Comparison of ENCODE assay signal across 2 cellular contexts in the genomic region with DNA sequence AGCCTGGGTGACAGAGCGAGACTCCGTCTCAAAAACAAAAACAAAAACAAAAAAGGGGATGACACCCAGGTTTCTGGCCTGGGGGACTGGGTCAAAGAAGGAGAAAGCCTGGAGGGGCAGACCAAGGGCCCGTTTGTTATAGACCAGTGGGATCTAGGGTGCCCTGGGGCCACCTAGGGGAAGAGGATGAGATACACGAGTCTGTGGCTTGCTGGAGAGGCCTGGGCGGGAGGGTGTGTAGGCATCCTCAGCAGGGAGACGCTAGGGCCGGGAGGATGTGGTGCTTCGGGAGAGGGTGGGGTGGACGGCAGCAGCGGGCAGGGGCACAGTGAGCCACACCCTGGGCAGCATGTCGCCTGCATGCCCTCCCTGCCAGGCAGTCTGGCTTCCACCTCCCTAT.
TF ChIP-seq lines count a peak whose summit lies in the region.

No MANE protein-coding gene starts in this region.

TF ChIP-seq in A549, 52 proteins besides CTCF, POLR2A, EP300 and RAD21:
- no peak for TF ChIP-seq RFX5 (IDR thresholded peaks at IDR 0.05)
- no peak for TF ChIP-seq HOXA7 (CRISPR knock-in tag; IDR thresholded peaks at IDR 0.05)
- TF ChIP-seq ZC3H11A (IDR thresholded peaks at IDR 0.05), result no peak
- TF ChIP-seq, protein P1, sequence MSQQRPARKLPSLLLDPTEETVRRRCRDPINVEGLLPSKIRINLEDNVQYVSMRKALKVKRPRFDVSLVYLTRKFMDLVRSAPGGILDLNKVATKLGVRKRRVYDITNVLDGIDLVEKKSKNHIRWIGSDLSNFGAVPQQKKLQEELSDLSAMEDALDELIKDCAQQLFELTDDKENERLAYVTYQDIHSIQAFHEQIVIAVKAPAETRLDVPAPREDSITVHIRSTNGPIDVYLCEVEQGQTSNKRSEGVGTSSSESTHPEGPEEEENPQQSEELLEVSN (IDR thresholded peaks at IDR 0.05; ENCODE audit: borderline replicate concordance, low read depth), result no peak
- TF ChIP-seq CHD2 (IDR thresholded peaks at IDR 0.05; ENCODE audit: low read length, partially characterized antibody), result no peak
- TF ChIP-seq MYC (IDR thresholded peaks at IDR 0.05; ENCODE audit: borderline replicate concordance, low read length), result no peak
- TF ChIP-seq, protein P2, sequence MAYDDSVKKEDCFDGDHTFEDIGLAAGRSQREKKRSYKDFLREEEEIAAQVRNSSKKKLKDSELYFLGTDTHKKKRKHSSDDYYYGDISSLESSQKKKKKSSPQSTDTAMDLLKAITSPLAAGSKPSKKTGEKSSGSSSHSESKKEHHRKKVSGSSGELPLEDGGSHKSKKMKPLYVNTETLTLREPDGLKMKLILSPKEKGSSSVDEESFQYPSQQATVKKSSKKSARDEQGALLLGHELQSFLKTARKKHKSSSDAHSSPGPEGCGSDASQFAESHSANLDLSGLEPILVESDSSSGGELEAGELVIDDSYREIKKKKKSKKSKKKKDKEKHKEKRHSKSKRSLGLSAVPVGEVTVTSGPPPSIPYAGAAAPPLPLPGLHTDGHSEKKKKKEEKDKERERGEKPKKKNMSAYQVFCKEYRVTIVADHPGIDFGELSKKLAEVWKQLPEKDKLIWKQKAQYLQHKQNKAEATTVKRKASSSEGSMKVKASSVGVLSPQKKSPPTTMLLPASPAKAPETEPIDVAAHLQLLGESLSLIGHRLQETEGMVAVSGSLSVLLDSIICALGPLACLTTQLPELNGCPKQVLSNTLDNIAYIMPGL (CRISPR knock-in tag; IDR thresholded peaks at IDR 0.05; ENCODE audit: borderline replicate concordance), result no peak
- TF ChIP-seq, protein P3, sequence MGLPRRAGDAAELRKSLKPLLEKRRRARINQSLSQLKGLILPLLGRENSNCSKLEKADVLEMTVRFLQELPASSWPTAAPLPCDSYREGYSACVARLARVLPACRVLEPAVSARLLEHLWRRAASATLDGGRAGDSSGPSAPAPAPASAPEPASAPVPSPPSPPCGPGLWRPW (IDR thresholded peaks at IDR 0.05), result no peak
- no peak for TF ChIP-seq HOXB5 (CRISPR knock-in tag; IDR thresholded peaks at IDR 0.05)
- TF ChIP-seq PHF8 (IDR thresholded peaks at IDR 0.05; ENCODE audit: borderline replicate concordance, low read depth), result no peak
- TF ChIP-seq FOSL2 (IDR thresholded peaks at IDR 0.05), result no peak
- no peak for TF ChIP-seq FOSL2 (CRISPR knock-in tag; IDR thresholded peaks at IDR 0.05)
- TF ChIP-seq NR3C1 (IDR thresholded peaks at IDR 0.05), result no peak
- no peak for TF ChIP-seq JUN (IDR thresholded peaks at IDR 0.05)
- TF ChIP-seq NPAS2 (CRISPR knock-in tag; IDR thresholded peaks at IDR 0.05; ENCODE audit: borderline replicate concordance), result no peak
- TF ChIP-seq RCOR1 (IDR thresholded peaks at IDR 0.05; ENCODE audit: low read depth, low read length), result no peak
- TF ChIP-seq, protein P4, sequence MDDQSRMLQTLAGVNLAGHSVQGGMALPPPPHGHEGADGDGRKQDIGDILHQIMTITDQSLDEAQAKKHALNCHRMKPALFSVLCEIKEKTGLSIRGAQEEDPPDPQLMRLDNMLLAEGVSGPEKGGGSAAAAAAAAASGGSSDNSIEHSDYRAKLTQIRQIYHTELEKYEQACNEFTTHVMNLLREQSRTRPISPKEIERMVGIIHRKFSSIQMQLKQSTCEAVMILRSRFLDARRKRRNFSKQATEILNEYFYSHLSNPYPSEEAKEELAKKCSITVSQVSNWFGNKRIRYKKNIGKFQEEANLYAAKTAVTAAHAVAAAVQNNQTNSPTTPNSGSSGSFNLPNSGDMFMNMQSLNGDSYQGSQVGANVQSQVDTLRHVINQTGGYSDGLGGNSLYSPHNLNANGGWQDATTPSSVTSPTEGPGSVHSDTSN (IDR thresholded peaks at IDR 0.05), result no peak
- no peak for TF ChIP-seq CBX8 (IDR thresholded peaks at IDR 0.05)
TF ChIP-seq in A549: peak in this region for 0.

TF ChIP-seq in HEK293T, 16 proteins besides CTCF, POLR2A, EP300 and RAD21:
- TF ChIP-seq HDGF (IDR thresholded peaks at IDR 0.05; ENCODE audit: borderline replicate concordance) (no peak), FOXK2 (IDR thresholded peaks at IDR 0.05) (no peak), SUZ12 (IDR thresholded peaks at IDR 0.05) (no peak), LEF1 (IDR thresholded peaks at IDR 0.05; ENCODE audit: borderline replicate concordance) (no peak), TARDBP (IDR thresholded peaks at IDR 0.05) (no peak), CTBP1 (IDR thresholded peaks at IDR 0.05; ENCODE audit: borderline replicate concordance) (no peak), ARNT (IDR thresholded peaks at IDR 0.05) (no peak), NFRKB (IDR thresholded peaks at IDR 0.05) (no peak), ELF4 (IDR thresholded peaks at IDR 0.05) (no peak), ZNF384 (IDR thresholded peaks at IDR 0.05) (no peak), SP1 (IDR thresholded peaks at IDR 0.05) (no peak), BHLHE40 (IDR thresholded peaks at IDR 0.05; ENCODE audit: borderline replicate concordance) (no peak), FOXA1 (IDR thresholded peaks at IDR 0.05) (no peak), FOXM1 (IDR thresholded peaks at IDR 0.05; ENCODE audit: borderline replicate concordance) (no peak), L3MBTL2 (conservative IDR thresholded peaks at IDR 0.05) (no peak)
- TF ChIP-seq, protein P5, sequence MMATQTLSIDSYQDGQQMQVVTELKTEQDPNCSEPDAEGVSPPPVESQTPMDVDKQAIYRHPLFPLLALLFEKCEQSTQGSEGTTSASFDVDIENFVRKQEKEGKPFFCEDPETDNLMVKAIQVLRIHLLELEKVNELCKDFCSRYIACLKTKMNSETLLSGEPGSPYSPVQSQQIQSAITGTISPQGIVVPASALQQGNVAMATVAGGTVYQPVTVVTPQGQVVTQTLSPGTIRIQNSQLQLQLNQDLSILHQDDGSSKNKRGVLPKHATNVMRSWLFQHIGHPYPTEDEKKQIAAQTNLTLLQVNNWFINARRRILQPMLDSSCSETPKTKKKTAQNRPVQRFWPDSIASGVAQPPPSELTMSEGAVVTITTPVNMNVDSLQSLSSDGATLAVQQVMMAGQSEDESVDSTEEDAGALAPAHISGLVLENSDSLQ (IDR thresholded peaks at IDR 0.05), result no peak
